In the genomic region with DNA sequence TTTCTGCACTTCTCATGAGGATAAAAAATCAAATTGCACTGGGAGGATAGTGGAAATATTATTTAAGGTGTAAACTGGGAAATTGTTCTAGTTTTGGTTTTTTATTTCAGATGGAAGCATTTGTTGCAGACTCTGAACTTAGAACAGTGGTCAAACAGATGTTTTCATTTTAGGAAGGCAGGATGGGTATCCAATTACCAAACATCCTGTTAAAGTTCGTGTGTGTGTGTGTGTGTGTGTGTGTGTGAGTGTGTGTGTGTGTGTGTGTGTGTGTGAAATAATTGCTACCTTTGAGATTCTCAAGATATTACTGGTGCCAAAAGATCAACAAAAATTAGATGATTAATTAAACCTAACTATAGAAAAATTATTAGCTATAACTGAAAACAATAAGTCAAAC, we compare ENCODE assay signal across 1 cellular context.
TF ChIP-seq lines count a peak whose summit lies in the region.

No MANE protein-coding gene starts in this region.

TF ChIP-seq in GM12878, 131 proteins besides CTCF, POLR2A, EP300 and RAD21:
- TF ChIP-seq, protein P1, sequence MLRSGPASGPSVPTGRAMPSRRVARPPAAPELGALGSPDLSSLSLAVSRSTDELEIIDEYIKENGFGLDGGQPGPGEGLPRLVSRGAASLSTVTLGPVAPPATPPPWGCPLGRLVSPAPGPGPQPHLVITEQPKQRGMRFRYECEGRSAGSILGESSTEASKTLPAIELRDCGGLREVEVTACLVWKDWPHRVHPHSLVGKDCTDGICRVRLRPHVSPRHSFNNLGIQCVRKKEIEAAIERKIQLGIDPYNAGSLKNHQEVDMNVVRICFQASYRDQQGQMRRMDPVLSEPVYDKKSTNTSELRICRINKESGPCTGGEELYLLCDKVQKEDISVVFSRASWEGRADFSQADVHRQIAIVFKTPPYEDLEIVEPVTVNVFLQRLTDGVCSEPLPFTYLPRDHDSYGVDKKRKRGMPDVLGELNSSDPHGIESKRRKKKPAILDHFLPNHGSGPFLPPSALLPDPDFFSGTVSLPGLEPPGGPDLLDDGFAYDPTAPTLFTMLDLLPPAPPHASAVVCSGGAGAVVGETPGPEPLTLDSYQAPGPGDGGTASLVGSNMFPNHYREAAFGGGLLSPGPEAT (IDR thresholded peaks at IDR 0.05; ENCODE audit: low read depth): no peak
- TF ChIP-seq RFX5 (IDR thresholded peaks at IDR 0.05; ENCODE audit: low read depth, low read length) (no peak), SP1 (IDR thresholded peaks at IDR 0.05; ENCODE audit: low read depth, low read length) (no peak), IKZF2 (IDR thresholded peaks at IDR 0.05) (peak in 1 of 2 experiments; percentile 42; a peak in 1 of 4 replicates), IKZF1 (conservative IDR thresholded peaks at IDR 0.05) (peak; percentile 35)
- TF ChIP-seq, protein P2, sequence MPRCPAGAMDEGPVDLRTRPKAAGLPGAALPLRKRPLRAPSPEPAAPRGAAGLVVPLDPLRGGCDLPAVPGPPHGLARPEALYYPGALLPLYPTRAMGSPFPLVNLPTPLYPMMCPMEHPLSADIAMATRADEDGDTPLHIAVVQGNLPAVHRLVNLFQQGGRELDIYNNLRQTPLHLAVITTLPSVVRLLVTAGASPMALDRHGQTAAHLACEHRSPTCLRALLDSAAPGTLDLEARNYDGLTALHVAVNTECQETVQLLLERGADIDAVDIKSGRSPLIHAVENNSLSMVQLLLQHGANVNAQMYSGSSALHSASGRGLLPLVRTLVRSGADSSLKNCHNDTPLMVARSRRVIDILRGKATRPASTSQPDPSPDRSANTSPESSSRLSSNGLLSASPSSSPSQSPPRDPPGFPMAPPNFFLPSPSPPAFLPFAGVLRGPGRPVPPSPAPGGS (IDR thresholded peaks at IDR 0.05; ENCODE audit: borderline replicate concordance, insufficient read depth, low read depth, low read length, poor library complexity, severe bottlenecking): no peak
